In genomic region chr2:171882095-171882769, GRCh38 we compare ENCODE assay signal across 14 cellular contexts. TPM values are rescaled to one million over a fixed set of nuclear protein-coding genes. Genes with fewer than 3 reads are reported as not detected.
DNase-seq lines count a peak whose midpoint lies in the region; ATAC-seq and TF ChIP-seq lines count a peak whose summit lies in the region.
"Had no signal": no experiment of that assay in that cellular context is flagged by ENCODE, and none has a peak within 500 bp of the region (broad histone marks: within the 10 kb centered on the region; RNA-seq: fewer than 3 reads in every experiment).

No MANE protein-coding gene starts in this region.

- H3K27ac Mint-ChIP-seq in activated T-helper 1 cell treated with anti-CD3 and anti-CD28 coated beads, Interleukin-12 subunit alpha, Interleukin-12 subunit beta, Interleukin-2, Interleukin-4 antibody, amounts not matched to agents 30 ng/mL and 10 ng/mL and 1 ng/mL, durations not matched to agents 14 hours and 24 hours and 36 hours = peak overlapping the region; percentile 76
- no peak overlapping the region for H3K27ac Mint-ChIP-seq in stimulated activated effector memory CD8-positive, alpha-beta T cell treated with anti-CD3 and anti-CD28 coated beads, Interleukin-12 subunit alpha, Interleukin-12 subunit beta, amount 100 ng/mL, for 72 hours
- H3K27ac Mint-ChIP-seq: nephron had no signal

- POLR2A ChIA-PET in A673 (lab: Charles Lee; ENCODE audit: low non-redundant PET) = no interaction called here

- no peak overlapping the region for H3K4me3 Mint-ChIP-seq in activated T-cell treated with anti-CD3 and anti-CD28 coated beads, Interleukin-2, amount 50 U/mL, for 4 hours
- no peak overlapping the region for H3K4me3 Mint-ChIP-seq in activated T-helper 1 cell treated with anti-CD3 and anti-CD28 coated beads, Interleukin-12 subunit alpha, Interleukin-12 subunit beta, Interleukin-2, Interleukin-4 antibody, amounts not matched to agents 30 ng/mL and 10 ng/mL and 1 ng/mL, durations not matched to agents 14 hours and 24 hours and 36 hours
- H3K4me3 Mint-ChIP-seq in stimulated activated effector memory CD8-positive, alpha-beta T cell treated with anti-CD3 and anti-CD28 coated beads, Interleukin-12 subunit alpha, Interleukin-12 subunit beta, amount 100 ng/mL, for 72 hours = no peak overlapping the region
- H3K4me3 Mint-ChIP-seq: nephron had no signal

- peak; percentile 63 to 78 for ATAC-seq in activated T-cell treated with anti-CD3 and anti-CD28 coated beads, Interleukin-2, amount 50 U/mL, for 4 hours
- peak; percentile 69 for ATAC-seq in GM21717 (IDR thresholded peaks at IDR 0.05; ENCODE audit: unreplicated experiment)
- peak; percentile 78 for ATAC-seq in stimulated activated effector memory CD8-positive, alpha-beta T cell treated with anti-CD3 and anti-CD28 coated beads, Interleukin-12 subunit alpha, Interleukin-12 subunit beta, amount 100 ng/mL, for 72 hours

- TF ChIP-seq CTCF in A673 (conservative IDR thresholded peaks at IDR 0.05; ENCODE audit: low read depth, low read length) = no peak

- H3K4me3 ChIP-seq in A673 (ENCODE audit: low read depth, low read length, poor library complexity, severe bottlenecking) = no peak overlapping the region

- intact Hi-C loops in activated T-helper 1 cell treated with anti-CD3 and anti-CD28 coated beads, Interleukin-12 subunit alpha, Interleukin-12 subunit beta, Interleukin-2, Interleukin-4 antibody, amounts not matched to agents 30 ng/mL and 10 ng/mL and 1 ng/mL, durations not matched to agents 14 hours and 24 hours and 36 hours (cut with micrococcal nuclease) = no loop called here
- intact Hi-C loops in head of caudate nucleus (cut with DNase I) (no loop called here), A673 (cut with micrococcal nuclease; ENCODE audit: unreplicated experiment) (no loop called here)

- no peak overlapping the region for H3K27ac ChIP-seq in A673 (ENCODE audit: low read depth, low read length, poor library complexity, severe bottlenecking)

- no TSS peak for BruUV-seq in A673 (replicated peaks; lab: Mats Ljungman, UMichigan)

- no peaks in the 10 kb centered on the region for H3K9me3 ChIP-seq in A673 (ENCODE audit: low read depth, low read length, poor library complexity, severe bottlenecking)

- CTCF ChIA-PET in A673 (lab: Charles Lee) = no interaction called here

- no peaks in the 10 kb centered on the region for H3K4me1 ChIP-seq in A673 (ENCODE audit: insufficient read depth, low read length, poor library complexity, severe bottlenecking)

- H3K36me3 Mint-ChIP-seq in activated T-cell treated with anti-CD3 and anti-CD28 coated beads, Interleukin-2, amount 50 U/mL, for 4 hours (ENCODE audit: insufficient read depth) = peaks cover 5% of the 10 kb centered on the region
- H3K36me3 Mint-ChIP-seq in activated T-helper 1 cell treated with anti-CD3 and anti-CD28 coated beads, Interleukin-12 subunit alpha, Interleukin-12 subunit beta, Interleukin-2, Interleukin-4 antibody, amounts not matched to agents 30 ng/mL and 10 ng/mL and 1 ng/mL, durations not matched to agents 14 hours and 24 hours and 36 hours (ENCODE audit: low read depth) = peaks cover 12% of the 10 kb centered on the region
- peaks cover 3% of the 10 kb centered on the region for H3K36me3 Mint-ChIP-seq in stimulated activated effector memory CD8-positive, alpha-beta T cell treated with anti-CD3 and anti-CD28 coated beads, Interleukin-12 subunit alpha, Interleukin-12 subunit beta, amount 100 ng/mL, for 72 hours

- no peaks in the 10 kb centered on the region for H3K27me3 ChIP-seq in A673 (replicated peaks; ENCODE audit: insufficient read depth, low read depth, low read length, poor library complexity)

- H3K27me3 Mint-ChIP-seq in activated T-cell treated with anti-CD3 and anti-CD28 coated beads, Interleukin-2, amount 50 U/mL, for 4 hours (ENCODE audit: low read depth) = no peaks in the 10 kb centered on the region
- H3K27me3 Mint-ChIP-seq in activated T-helper 1 cell treated with anti-CD3 and anti-CD28 coated beads, Interleukin-12 subunit alpha, Interleukin-12 subunit beta, Interleukin-2, Interleukin-4 antibody, amounts not matched to agents 30 ng/mL and 10 ng/mL and 1 ng/mL, durations not matched to agents 14 hours and 24 hours and 36 hours (ENCODE audit: insufficient read depth) = no peaks in the 10 kb centered on the region

- H3K4me1 Mint-ChIP-seq in activated T-cell treated with anti-CD3 and anti-CD28 coated beads, Interleukin-2, amount 50 U/mL, for 4 hours (ENCODE audit: low read depth) = peaks cover 25% of the 10 kb centered on the region
- H3K4me1 Mint-ChIP-seq in activated T-helper 1 cell treated with anti-CD3 and anti-CD28 coated beads, Interleukin-12 subunit alpha, Interleukin-12 subunit beta, Interleukin-2, Interleukin-4 antibody, amounts not matched to agents 30 ng/mL and 10 ng/mL and 1 ng/mL, durations not matched to agents 14 hours and 24 hours and 36 hours (ENCODE audit: low read depth) = peaks cover 52% of the 10 kb centered on the region
- peaks cover 17% of the 10 kb centered on the region for H3K4me1 Mint-ChIP-seq in stimulated activated effector memory CD8-positive, alpha-beta T cell treated with anti-CD3 and anti-CD28 coated beads, Interleukin-12 subunit alpha, Interleukin-12 subunit beta, amount 100 ng/mL, for 72 hours

- DNase-seq in activated T-cell treated with anti-CD3 and anti-CD28 coated beads, Interleukin-2, amount 50 U/mL, for 4 hours = no peak
- DNase-seq in activated T-cell treated with anti-CD3 and anti-CD28 coated beads, Interleukin-2, amount 50 U/mL, for 48 hours = no peak
- no peak for DNase-seq in activated T-helper 1 cell treated with anti-CD3 and anti-CD28 coated beads, Interleukin-12 subunit alpha, Interleukin-12 subunit beta, Interleukin-2, Interleukin-4 antibody, amounts not matched to agents 30 ng/mL and 10 ng/mL and 1 ng/mL, durations not matched to agents 14 hours and 24 hours and 36 hours (ENCODE audit: low spot score)
- DNase-seq in stimulated activated effector memory CD8-positive, alpha-beta T cell treated with anti-CD3 and anti-CD28 coated beads, Interleukin-12 subunit alpha, Interleukin-12 subunit beta, amount 100 ng/mL, for 72 hours (ENCODE audit: low spot score in 2 of 2) = no peak
- DNase-seq in NCI-H2171 treated with DMSO at 0.1 percent for 48 hours (lab: John Stamatoyannopoulos, UW) = no peak
- no peak for DNase-seq in head of caudate nucleus
- DNase-seq in A673 (ENCODE audit: low spot score) = no peak
- DNase-seq: activated CD4-positive, CD25-positive, alpha-beta regulatory T cell treated with anti-CD3 and anti-CD28 coated beads, Interleukin-2, amount 50 U/mL, for 72 hours; DMS153; foreskin melanocyte; kidney glomerular epithelial cell; small intestine had no signal

- H3K9me3 Mint-ChIP-seq in activated T-cell treated with anti-CD3 and anti-CD28 coated beads, Interleukin-2, amount 50 U/mL, for 4 hours = no peaks in the 10 kb centered on the region
- H3K9me3 Mint-ChIP-seq in activated T-helper 1 cell treated with anti-CD3 and anti-CD28 coated beads, Interleukin-12 subunit alpha, Interleukin-12 subunit beta, Interleukin-2, Interleukin-4 antibody, amounts not matched to agents 30 ng/mL and 10 ng/mL and 1 ng/mL, durations not matched to agents 14 hours and 24 hours and 36 hours = no peaks in the 10 kb centered on the region
- no peaks in the 10 kb centered on the region for H3K9me3 Mint-ChIP-seq in stimulated activated effector memory CD8-positive, alpha-beta T cell treated with anti-CD3 and anti-CD28 coated beads, Interleukin-12 subunit alpha, Interleukin-12 subunit beta, amount 100 ng/mL, for 72 hours
- H3K9me3 Mint-ChIP-seq: nephron had no signal

- no peaks in the 10 kb centered on the region for H3K36me3 ChIP-seq in A673 (ENCODE audit: insufficient read depth, low read length, poor library complexity, severe bottlenecking)

RNA-seq across cellular contexts. Expression of gene SLC25A12, which starts 11.8 kb away (rescaled TPM):
- 10 to 100 TPM; 22.5 to 27.6 (median 26.3) TPM for total RNA-seq in activated T-cell treated with anti-CD3 and anti-CD28 coated beads, Interleukin-2, amount 50 U/mL, for 4 hours
- 34.6 and 35.0 TPM in 2 replicates for total RNA-seq in activated T-helper 1 cell treated with anti-CD3 and anti-CD28 coated beads, Interleukin-12 subunit alpha, Interleukin-12 subunit beta, Interleukin-2, Interleukin-4 antibody, amounts not matched to agents 30 ng/mL and 10 ng/mL and 1 ng/mL, durations not matched to agents 14 hours and 24 hours and 36 hours
- total RNA-seq in A673 (2021) = 17.7 and 19.2 TPM in 2 replicates

RNA-seq across cellular contexts. Expression of gene HAT1, which starts 40.0 kb away (rescaled TPM):
- 10 to 100 TPM; 75.7 to 77.6 (median 76.6) TPM for total RNA-seq in activated T-cell treated with anti-CD3 and anti-CD28 coated beads, Interleukin-2, amount 50 U/mL, for 4 hours
- 68.2 and 73.1 TPM in 2 replicates for total RNA-seq in activated T-helper 1 cell treated with anti-CD3 and anti-CD28 coated beads, Interleukin-12 subunit alpha, Interleukin-12 subunit beta, Interleukin-2, Interleukin-4 antibody, amounts not matched to agents 30 ng/mL and 10 ng/mL and 1 ng/mL, durations not matched to agents 14 hours and 24 hours and 36 hours
- total RNA-seq in A673 (2021) = 109 and 115 TPM in 2 replicates
